ENCODE assay signal across 24 cellular contexts in the genomic region with DNA sequence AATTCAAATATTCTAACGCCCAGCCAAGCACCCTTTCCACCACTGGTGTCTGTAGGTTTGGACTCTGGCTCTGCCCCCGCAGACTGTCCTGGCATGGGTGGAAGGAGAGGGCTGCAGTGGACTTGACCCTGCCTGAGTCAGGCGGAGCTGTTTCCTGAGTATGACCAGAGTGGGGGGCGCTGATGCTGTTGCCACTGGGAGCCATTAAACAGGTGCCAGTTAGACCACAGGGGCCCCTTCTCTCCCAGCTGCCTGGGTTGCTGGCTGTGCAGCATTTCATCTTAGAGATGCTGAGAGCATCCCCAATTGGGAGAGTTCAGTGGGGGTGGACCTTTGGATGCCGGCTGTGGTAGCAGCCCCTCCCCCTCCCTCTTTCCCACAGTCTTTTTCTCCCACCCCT.
"Had no signal": no experiment of that assay in that cellular context is flagged by ENCODE, and none has a peak within 500 bp of the region (broad histone marks: within the 10 kb centered on the region; RNA-seq: fewer than 3 reads in every experiment).

No MANE protein-coding gene starts in this region.

- H3K27ac ChIP-seq: coronary artery, gastrocnemius medialis, left lung, prostate gland, right atrium auricular region, sigmoid colon, testis, tibial artery, upper lobe of left lung had no signal

- H3K4me3 Mint-ChIP-seq: effector memory CD8-positive, alpha-beta T cell; mesothelial cell of epicardium; naive B cell; natural killer cell treated with Interleukin-12 subunit alpha and Interleukin-12 subunit beta and Interleukin-15 and Interleukin-18, amount 100 ng/mL, for 72 hours; neural crest cell; stimulated activated memory B cell treated with anti-CD40 and anti-IgM and Interleukin-4, amounts not matched to agents 10 μg/mL and 1 μg/mL and 100 μg/mL, for 72 hours had no signal

- DNase-seq: dermis blood vessel endothelial cell; effector memory CD8-positive, alpha-beta T cell; foreskin fibroblast; gastrocnemius medialis; hippocampal formation; left cardiac atrium; left lung; mesenchymal stem cell; mucosa of descending colon; naive B cell; sigmoid colon; stimulated activated CD4-positive, alpha-beta T cell treated with anti-CD3 and anti-CD28 coated beads, Interleukin-4, amount 100 ng/mL, for 4 hours; stimulated activated naive CD8-positive, alpha-beta T cell treated with anti-CD3 and anti-CD28 coated beads, Interleukin-15, Interleukin-2, amounts not matched to agents 100 U/mL and 50 U/mL, for 24 hours; substantia nigra; testis; tibial artery; upper lobe of left lung had no signal

- ATAC-seq: effector memory CD8-positive, alpha-beta T cell; gastrocnemius medialis; left cardiac atrium; left lung; mucosa of descending colon; natural killer cell treated with Interleukin-12 subunit alpha and Interleukin-12 subunit beta and Interleukin-15 and Interleukin-18, amount 100 ng/mL, for 72 hours; stimulated activated memory B cell treated with anti-CD40 and anti-IgM and Interleukin-4, amounts not matched to agents 10 μg/mL and 1 μg/mL and 100 μg/mL, for 72 hours; stimulated activated naive CD8-positive, alpha-beta T cell treated with anti-CD3 and anti-CD28 coated beads, Interleukin-15, Interleukin-2, amounts not matched to agents 100 U/mL and 50 U/mL, for 24 hours had no signal

- H3K4me1 Mint-ChIP-seq: mesothelial cell of epicardium; naive B cell; stimulated activated memory B cell treated with anti-CD40 and anti-IgM and Interleukin-4, amounts not matched to agents 10 μg/mL and 1 μg/mL and 100 μg/mL, for 72 hours had no signal

- H3K36me3 ChIP-seq: gastrocnemius medialis, left lung, prostate gland, right atrium auricular region, sigmoid colon, tibial artery, upper lobe of left lung had no signal

- H3K27me3 ChIP-seq: right atrium auricular region, testis, upper lobe of left lung had no signal

- H3K9me3 Mint-ChIP-seq: natural killer cell treated with Interleukin-12 subunit alpha and Interleukin-12 subunit beta and Interleukin-15 and Interleukin-18, amount 100 ng/mL, for 72 hours had no signal

- H3K9me3 ChIP-seq: gastrocnemius medialis, left lung, mucosa of descending colon, prostate gland, right atrium auricular region, sigmoid colon, testis, tibial artery, upper lobe of left lung had no signal

- H3K36me3 Mint-ChIP-seq: mesothelial cell of epicardium; natural killer cell treated with Interleukin-12 subunit alpha and Interleukin-12 subunit beta and Interleukin-15 and Interleukin-18, amount 100 ng/mL, for 72 hours; stimulated activated memory B cell treated with anti-CD40 and anti-IgM and Interleukin-4, amounts not matched to agents 10 μg/mL and 1 μg/mL and 100 μg/mL, for 72 hours had no signal

- H3K4me3 ChIP-seq: coronary artery, gastrocnemius medialis, left lung, mucosa of descending colon, prostate gland, right atrium auricular region, sigmoid colon, testis, tibial artery, upper lobe of left lung had no signal

- H3K4me1 ChIP-seq: gastrocnemius medialis, left lung, prostate gland, right atrium auricular region, sigmoid colon, testis, tibial artery, upper lobe of left lung had no signal

- H3K27ac Mint-ChIP-seq: effector memory CD8-positive, alpha-beta T cell; mesothelial cell of epicardium; naive B cell; stimulated activated memory B cell treated with anti-CD40 and anti-IgM and Interleukin-4, amounts not matched to agents 10 μg/mL and 1 μg/mL and 100 μg/mL, for 72 hours had no signal
